In the genomic region with DNA sequence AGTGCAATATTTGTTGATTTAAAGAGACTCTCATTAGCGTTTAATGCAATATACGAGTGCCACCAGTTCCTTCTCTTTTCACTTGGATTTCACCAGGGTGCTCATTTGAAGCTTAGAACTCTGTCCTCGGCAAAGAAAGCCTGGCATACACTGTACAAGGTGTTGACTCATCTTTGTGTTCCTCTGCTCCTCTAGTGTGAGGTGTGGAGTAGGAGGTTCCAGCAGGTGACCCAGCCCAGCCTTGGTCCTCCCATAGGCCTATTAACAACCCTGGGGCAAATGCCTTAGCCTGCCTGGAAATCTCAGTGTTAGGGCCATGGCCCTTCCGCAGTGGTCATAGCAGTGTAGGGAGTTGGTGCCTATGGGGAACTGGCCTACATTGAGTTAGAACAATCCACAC, we compare ENCODE assay signal across 22 cellular contexts. TPM values are rescaled to one million over a fixed set of nuclear protein-coding genes. Genes with fewer than 3 reads are reported as not detected.
DNase-seq lines count a peak whose midpoint lies in the region; ATAC-seq, FAIRE-seq and TF ChIP-seq lines count a peak whose summit lies in the region.
"Had no signal": no experiment of that assay in that cellular context is flagged by ENCODE, and none has a peak within 500 bp of the region (broad histone marks: within the 10 kb centered on the region; RNA-seq: fewer than 3 reads in every experiment).

No MANE protein-coding gene starts in this region.

- H3K4me3 ChIP-seq in psoas muscle (no peak overlapping the region), pancreas (no peak overlapping the region)
- H3K4me3 ChIP-seq: A549, GM23338 had no signal

- H3K27me3 ChIP-seq in foreskin keratinocyte (no peaks in the 10 kb centered on the region), psoas muscle (ENCODE audit: insufficient read depth in 3 of 3, low read length in 2 of 3) (no peaks in the 10 kb centered on the region), pancreas (no peaks in the 10 kb centered on the region)

- H3K4me1 Mint-ChIP-seq in activated naive CD8-positive, alpha-beta T cell treated with anti-CD3 and anti-CD28 coated beads, Interleukin-2, amount 50 U/mL, for 24 hours, result peaks cover 25% of the 10 kb centered on the region
- H3K4me1 Mint-ChIP-seq in activated naive CD8-positive, alpha-beta T cell treated with anti-CD3 and anti-CD28 coated beads for 36 hours, result peaks cover 19% of the 10 kb centered on the region
- peaks cover 6% of the 10 kb centered on the region for H3K4me1 Mint-ChIP-seq in endothelial cell (ENCODE audit: unreplicated experiment)

- H3K9me3 ChIP-seq in psoas muscle (no peaks in the 10 kb centered on the region), pancreas (no peaks in the 10 kb centered on the region)
- H3K9me3 ChIP-seq: A549 had no signal

- H3K27me3 Mint-ChIP-seq in activated naive CD8-positive, alpha-beta T cell treated with anti-CD3 and anti-CD28 coated beads, Interleukin-2, amount 50 U/mL, for 24 hours, result no peaks in the 10 kb centered on the region
- H3K27me3 Mint-ChIP-seq in activated naive CD8-positive, alpha-beta T cell treated with anti-CD3 and anti-CD28 coated beads for 36 hours, result no peaks in the 10 kb centered on the region
- H3K27me3 Mint-ChIP-seq in endothelial cell (ENCODE audit: unreplicated experiment), result no peaks in the 10 kb centered on the region
- H3K27me3 Mint-ChIP-seq: CD4-positive, alpha-beta memory T cell had no signal

- intact Hi-C loops in psoas muscle (cut with DNase I) (no loop called here), pancreas (cut with DNase I) (no loop called here)

- TF ChIP-seq CTCF in endothelial cell (IDR thresholded peaks at IDR 0.05; ENCODE audit: unreplicated experiment), result no peak
- TF ChIP-seq CTCF in foreskin keratinocyte (conservative IDR thresholded peaks at IDR 0.05), result no peak
- no peak for TF ChIP-seq CTCF in psoas muscle (IDR thresholded peaks at IDR 0.05)
- TF ChIP-seq CTCF in pancreas (IDR thresholded peaks at IDR 0.05), result no peak

- H3K4me1 ChIP-seq in foreskin keratinocyte, result no peaks in the 10 kb centered on the region
- peaks cover 44% of the 10 kb centered on the region for H3K4me1 ChIP-seq in psoas muscle
- peaks cover 0 to 10% (median 8%) of the 10 kb centered on the region in 3 donors for H3K4me1 ChIP-seq in pancreas

- H3K36me3 ChIP-seq in psoas muscle (ENCODE audit: insufficient read depth in 1 of 2, low read depth in 1 of 2), result peaks cover 0 to 7% of the 10 kb centered on the region in 2 donors
- H3K36me3 ChIP-seq in pancreas, result peaks cover 0 to 4% (median 0%) of the 10 kb centered on the region in 3 donors

- H3K27ac Mint-ChIP-seq in activated naive CD8-positive, alpha-beta T cell treated with anti-CD3 and anti-CD28 coated beads, Interleukin-2, amount 50 U/mL, for 24 hours, result no peak overlapping the region
- H3K27ac Mint-ChIP-seq in activated naive CD8-positive, alpha-beta T cell treated with anti-CD3 and anti-CD28 coated beads for 36 hours, result no peak overlapping the region
- H3K27ac Mint-ChIP-seq in endothelial cell (ENCODE audit: unreplicated experiment), result no peak overlapping the region
- H3K27ac Mint-ChIP-seq: CD14-positive monocyte; CD4-positive, alpha-beta memory T cell; GM23338 had no signal

- H3K36me3 Mint-ChIP-seq in activated naive CD8-positive, alpha-beta T cell treated with anti-CD3 and anti-CD28 coated beads, Interleukin-2, amount 50 U/mL, for 24 hours (ENCODE audit: low read depth), result peaks cover 77% of the 10 kb centered on the region
- peaks cover 24% of the 10 kb centered on the region for H3K36me3 Mint-ChIP-seq in activated naive CD8-positive, alpha-beta T cell treated with anti-CD3 and anti-CD28 coated beads for 36 hours
- peaks cover 26% of the 10 kb centered on the region for H3K36me3 Mint-ChIP-seq in endothelial cell (ENCODE audit: low read depth, unreplicated experiment)

- no peak for DNase-seq in activated naive CD8-positive, alpha-beta T cell treated with anti-CD3 and anti-CD28 coated beads, Interleukin-2, amount 50 U/mL, for 24 hours
- no peak for DNase-seq in activated naive CD8-positive, alpha-beta T cell treated with anti-CD3 and anti-CD28 coated beads for 36 hours
- DNase-seq in endothelial cell (ENCODE audit: low spot score) (no peak), foreskin keratinocyte (no peak), psoas muscle (no peak), NCI-H146 treated with DMSO at 0.1 percent for 48 hours (lab: John Stamatoyannopoulos, UW; ENCODE audit: unreplicated experiment) (no peak), pancreas (no peak)
- no peak for DNase-seq in stimulated activated CD4-positive, alpha-beta T cell treated with anti-CD3 and anti-CD28 coated beads, Interleukin-1b, Interleukin-23, amount 100 ng/mL, for 48 hours
- DNase-seq: AML-193; CD4-positive, alpha-beta memory T cell; DMS153; DMS79; GDM1; HCEC 1CT had no signal

- H3K9me3 Mint-ChIP-seq in activated naive CD8-positive, alpha-beta T cell treated with anti-CD3 and anti-CD28 coated beads, Interleukin-2, amount 50 U/mL, for 24 hours, result no peaks in the 10 kb centered on the region
- no peaks in the 10 kb centered on the region for H3K9me3 Mint-ChIP-seq in activated naive CD8-positive, alpha-beta T cell treated with anti-CD3 and anti-CD28 coated beads for 36 hours
- H3K9me3 Mint-ChIP-seq in endothelial cell (ENCODE audit: unreplicated experiment), result no peaks in the 10 kb centered on the region
- H3K9me3 Mint-ChIP-seq: CD4-positive, alpha-beta memory T cell; GM23338 had no signal

- FAIRE-seq in pancreas (lab: Jason Lieb, UNC), result no peak
- FAIRE-seq: A549, GM12892, GM18507, H54 had no signal

- no peak overlapping the region for H3K27ac ChIP-seq in foreskin keratinocyte
- H3K27ac ChIP-seq in psoas muscle, result peak overlapping the region; percentile 76
- no peak overlapping the region for H3K27ac ChIP-seq in pancreas
- H3K27ac ChIP-seq: 22Rv1, A549, HL-60 had no signal

- 97 to 98% (median 98%) methylated on average over 4 of the region's 4 CpGs for WGBS in psoas muscle, 3 donors
- 96 to 97% methylated on average over 4 of the region's 4 CpGs for WGBS in pancreas, 2 donors

- ATAC-seq in activated naive CD8-positive, alpha-beta T cell treated with anti-CD3 and anti-CD28 coated beads, Interleukin-2, amount 50 U/mL, for 24 hours, result peak; percentile 13
- ATAC-seq in foreskin keratinocyte (peak; percentile 41), psoas muscle (no peak), pancreas (no peak)
- ATAC-seq: A549, GM23338 had no signal

- no peak overlapping the region for H3K4me3 Mint-ChIP-seq in activated naive CD8-positive, alpha-beta T cell treated with anti-CD3 and anti-CD28 coated beads, Interleukin-2, amount 50 U/mL, for 24 hours
- no peak overlapping the region for H3K4me3 Mint-ChIP-seq in activated naive CD8-positive, alpha-beta T cell treated with anti-CD3 and anti-CD28 coated beads for 36 hours
- H3K4me3 Mint-ChIP-seq in endothelial cell (ENCODE audit: unreplicated experiment), result peak overlapping the region; percentile 17
- H3K4me3 Mint-ChIP-seq: CD14-positive monocyte; CD4-positive, alpha-beta memory T cell; GM23338 had no signal

RNA-seq across cellular contexts. Expression of gene BCL2L11, which starts 20.1 kb away (rescaled TPM):
- 10 to 100 TPM; 19.9 TPM for total RNA-seq in activated naive CD8-positive, alpha-beta T cell treated with anti-CD3 and anti-CD28 coated beads for 36 hours
- total RNA-seq in endothelial cell (ENCODE audit: unreplicated experiment), result 32.5 TPM
- total RNA-seq in foreskin keratinocyte, result 2.7 and 2.9 TPM in 2 replicates
- 1.2 and 1.5 TPM in 2 replicates for polyA plus RNA-seq in foreskin keratinocyte
- total RNA-seq in psoas muscle, result 10 to 100 TPM in 2 of 4 donors, 1 to 10 TPM in 2; 8.2 to 25.4 (median 11.7) TPM
- 1 to 10 TPM; 2.5 to 7.4 (median 4.6) TPM for polyA plus RNA-seq in psoas muscle
- 10 to 100 TPM in 3 of 6 donors, 1 to 10 TPM in 3; 5.5 to 14.9 (median 10.0) TPM for total RNA-seq in pancreas
- polyA plus RNA-seq in pancreas, result 1 to 10 TPM; 2.7 to 4.4 TPM

Comparison
In these comparisons a context has a peak if more than half of its experiments do, and no peak if none do; other contexts are left out.
1. ATAC-seq: peak in activated naive CD8-positive, alpha-beta T cell treated with anti-CD3 and anti-CD28 coated beads, Interleukin-2, amount 50 U/mL, for 24 hours (single experiment) and foreskin keratinocyte (single experiment); none in psoas muscle (0 of 4) and pancreas (0 of 4).